Comparison of ENCODE assay signal across 2 cellular contexts in the genomic region with DNA sequence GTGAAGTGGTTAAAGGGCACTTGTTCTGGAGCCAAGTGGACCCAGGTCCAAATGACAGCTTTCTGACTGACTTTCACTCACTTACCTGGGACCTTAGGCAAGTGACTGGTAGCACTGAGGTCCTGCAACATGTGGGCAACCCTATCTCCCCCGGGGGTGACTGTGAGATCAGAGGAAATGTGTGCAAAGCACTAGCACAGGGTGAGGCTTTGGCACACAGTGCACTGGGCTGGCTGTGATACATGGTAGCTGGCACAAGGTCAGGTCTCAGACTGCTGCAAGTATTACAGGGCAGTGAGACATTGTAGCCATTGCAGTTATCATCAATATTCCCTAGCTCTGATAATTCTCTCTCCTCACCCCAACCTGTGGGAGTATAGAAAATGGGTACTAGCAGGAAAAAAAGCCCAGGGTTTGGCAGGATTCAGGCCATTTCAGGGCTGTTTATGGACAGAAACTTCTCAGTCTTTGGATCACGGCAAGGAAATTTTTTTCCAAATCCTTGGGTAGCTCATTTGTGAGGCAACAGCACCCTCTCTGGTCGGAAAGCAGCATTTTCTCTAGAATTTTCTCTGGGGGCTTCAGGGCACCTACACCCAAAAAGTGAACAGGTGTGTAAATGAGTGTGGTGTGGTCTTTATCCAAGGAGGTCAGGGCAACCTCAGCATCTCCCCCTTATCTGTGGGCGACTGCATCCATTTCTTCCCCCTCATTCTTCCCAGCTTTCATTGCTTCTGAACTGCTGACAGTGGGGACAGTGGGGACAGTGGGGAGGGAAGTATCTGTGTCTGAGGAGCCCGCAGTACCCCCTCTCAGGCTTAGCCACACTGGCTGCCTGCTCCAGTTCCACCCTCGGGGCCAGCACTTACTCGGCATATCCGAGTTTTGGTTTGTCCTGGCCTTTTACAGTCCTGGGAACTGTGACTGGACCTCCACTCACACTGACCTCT.
TF ChIP-seq lines count a peak whose summit lies in the region.

No MANE protein-coding gene starts in this region.

TF ChIP-seq in Ishikawa, 13 proteins besides CTCF, POLR2A, EP300 and RAD21:
- TF ChIP-seq, protein P1, sequence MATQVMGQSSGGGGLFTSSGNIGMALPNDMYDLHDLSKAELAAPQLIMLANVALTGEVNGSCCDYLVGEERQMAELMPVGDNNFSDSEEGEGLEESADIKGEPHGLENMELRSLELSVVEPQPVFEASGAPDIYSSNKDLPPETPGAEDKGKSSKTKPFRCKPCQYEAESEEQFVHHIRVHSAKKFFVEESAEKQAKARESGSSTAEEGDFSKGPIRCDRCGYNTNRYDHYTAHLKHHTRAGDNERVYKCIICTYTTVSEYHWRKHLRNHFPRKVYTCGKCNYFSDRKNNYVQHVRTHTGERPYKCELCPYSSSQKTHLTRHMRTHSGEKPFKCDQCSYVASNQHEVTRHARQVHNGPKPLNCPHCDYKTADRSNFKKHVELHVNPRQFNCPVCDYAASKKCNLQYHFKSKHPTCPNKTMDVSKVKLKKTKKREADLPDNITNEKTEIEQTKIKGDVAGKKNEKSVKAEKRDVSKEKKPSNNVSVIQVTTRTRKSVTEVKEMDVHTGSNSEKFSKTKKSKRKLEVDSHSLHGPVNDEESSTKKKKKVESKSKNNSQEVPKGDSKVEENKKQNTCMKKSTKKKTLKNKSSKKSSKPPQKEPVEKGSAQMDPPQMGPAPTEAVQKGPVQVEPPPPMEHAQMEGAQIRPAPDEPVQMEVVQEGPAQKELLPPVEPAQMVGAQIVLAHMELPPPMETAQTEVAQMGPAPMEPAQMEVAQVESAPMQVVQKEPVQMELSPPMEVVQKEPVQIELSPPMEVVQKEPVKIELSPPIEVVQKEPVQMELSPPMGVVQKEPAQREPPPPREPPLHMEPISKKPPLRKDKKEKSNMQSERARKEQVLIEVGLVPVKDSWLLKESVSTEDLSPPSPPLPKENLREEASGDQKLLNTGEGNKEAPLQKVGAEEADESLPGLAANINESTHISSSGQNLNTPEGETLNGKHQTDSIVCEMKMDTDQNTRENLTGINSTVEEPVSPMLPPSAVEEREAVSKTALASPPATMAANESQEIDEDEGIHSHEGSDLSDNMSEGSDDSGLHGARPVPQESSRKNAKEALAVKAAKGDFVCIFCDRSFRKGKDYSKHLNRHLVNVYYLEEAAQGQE (IDR thresholded peaks at IDR 0.05; ENCODE audit: low read depth): no peak
- TF ChIP-seq CEBPB (IDR thresholded peaks at IDR 0.05) (no peak), TEAD4 (IDR thresholded peaks at IDR 0.05) (no peak), CREB1 (IDR thresholded peaks at IDR 0.05; ENCODE audit: low read depth) (no peak), NFIC (IDR thresholded peaks at IDR 0.05) (no peak), TAF1 (IDR thresholded peaks at IDR 0.05; ENCODE audit: low read depth) (no peak), YY1 (IDR thresholded peaks at IDR 0.05; ENCODE audit: low read depth) (no peak), FOXM1 (IDR thresholded peaks at IDR 0.05; ENCODE audit: borderline replicate concordance, low read depth) (no peak), EGR1 (IDR thresholded peaks at IDR 0.05) (no peak), TCF12 (IDR thresholded peaks at IDR 0.05; ENCODE audit: low read depth) (no peak)
- TF ChIP-seq, protein P2, sequence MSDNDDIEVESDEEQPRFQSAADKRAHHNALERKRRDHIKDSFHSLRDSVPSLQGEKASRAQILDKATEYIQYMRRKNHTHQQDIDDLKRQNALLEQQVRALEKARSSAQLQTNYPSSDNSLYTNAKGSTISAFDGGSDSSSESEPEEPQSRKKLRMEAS (IDR thresholded peaks at IDR 0.05): no peak
- TF ChIP-seq, protein P3, sequence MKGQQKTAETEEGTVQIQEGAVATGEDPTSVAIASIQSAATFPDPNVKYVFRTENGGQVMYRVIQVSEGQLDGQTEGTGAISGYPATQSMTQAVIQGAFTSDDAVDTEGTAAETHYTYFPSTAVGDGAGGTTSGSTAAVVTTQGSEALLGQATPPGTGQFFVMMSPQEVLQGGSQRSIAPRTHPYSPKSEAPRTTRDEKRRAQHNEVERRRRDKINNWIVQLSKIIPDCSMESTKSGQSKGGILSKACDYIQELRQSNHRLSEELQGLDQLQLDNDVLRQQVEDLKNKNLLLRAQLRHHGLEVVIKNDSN (IDR thresholded peaks at IDR 0.05): no peak
TF ChIP-seq in Ishikawa: peak in this region for 0.

TF ChIP-seq in GM12878, 131 proteins besides CTCF, POLR2A, EP300 and RAD21:
- TF ChIP-seq, protein P4, sequence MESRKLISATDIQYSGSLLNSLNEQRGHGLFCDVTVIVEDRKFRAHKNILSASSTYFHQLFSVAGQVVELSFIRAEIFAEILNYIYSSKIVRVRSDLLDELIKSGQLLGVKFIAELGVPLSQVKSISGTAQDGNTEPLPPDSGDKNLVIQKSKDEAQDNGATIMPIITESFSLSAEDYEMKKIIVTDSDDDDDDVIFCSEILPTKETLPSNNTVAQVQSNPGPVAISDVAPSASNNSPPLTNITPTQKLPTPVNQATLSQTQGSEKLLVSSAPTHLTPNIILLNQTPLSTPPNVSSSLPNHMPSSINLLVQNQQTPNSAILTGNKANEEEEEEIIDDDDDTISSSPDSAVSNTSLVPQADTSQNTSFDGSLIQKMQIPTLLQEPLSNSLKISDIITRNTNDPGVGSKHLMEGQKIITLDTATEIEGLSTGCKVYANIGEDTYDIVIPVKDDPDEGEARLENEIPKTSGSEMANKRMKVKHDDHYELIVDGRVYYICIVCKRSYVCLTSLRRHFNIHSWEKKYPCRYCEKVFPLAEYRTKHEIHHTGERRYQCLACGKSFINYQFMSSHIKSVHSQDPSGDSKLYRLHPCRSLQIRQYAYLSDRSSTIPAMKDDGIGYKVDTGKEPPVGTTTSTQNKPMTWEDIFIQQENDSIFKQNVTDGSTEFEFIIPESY (IDR thresholded peaks at IDR 0.05): no peak
- TF ChIP-seq SMC3 (IDR thresholded peaks at IDR 0.05; ENCODE audit: borderline replicate concordance, low read length) (peak; percentile 13; the same call in 1 of the 2 replicates), ZNF217 (IDR thresholded peaks at IDR 0.05) (no peak)
